26 cellular contexts compared by ENCODE assay signal in the genomic region with DNA sequence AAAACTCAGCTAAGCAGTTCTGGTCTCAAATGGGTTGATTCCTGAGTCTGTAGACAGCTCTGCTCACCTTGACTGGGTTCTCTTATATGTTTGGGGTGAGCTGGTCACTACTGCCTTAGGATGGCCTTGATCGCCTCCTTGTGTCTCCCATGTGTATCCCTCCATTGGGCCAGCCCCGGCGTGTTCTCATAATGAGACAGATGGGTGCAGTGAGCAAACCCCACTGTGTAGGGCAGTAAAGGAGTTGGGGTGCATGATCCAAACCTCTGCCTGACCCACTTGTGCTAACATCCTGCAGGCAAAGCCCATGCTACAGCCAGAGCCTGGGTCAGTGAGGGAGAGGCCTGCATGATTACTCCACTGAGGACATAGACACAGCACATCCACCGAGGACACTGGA.
"Had no signal": no experiment of that assay in that cellular context is flagged by ENCODE, and none has a peak within 500 bp of the region (broad histone marks: within the 10 kb centered on the region; RNA-seq: fewer than 3 reads in every experiment).

No MANE protein-coding gene starts in this region.

- H3K27me3 ChIP-seq: esophagus squamous epithelium, gastrocnemius medialis, testis, vagina had no signal

- H3K27ac ChIP-seq: breast epithelium, coronary artery, esophagus squamous epithelium, gastrocnemius medialis, parathyroid adenoma, testis, vagina had no signal

- H3K4me3 Mint-ChIP-seq: activated naive CD4-positive, alpha-beta T cell treated with anti-CD3 and anti-CD28 coated beads for 36 hours; activated naive CD8-positive, alpha-beta T cell treated with anti-CD3 and anti-CD28 coated beads, Interleukin-2, amount 10 ng/mL, durations not matched to agents 7 days and 5 days; activated T-cell treated with anti-CD3 and anti-CD28 coated beads, Interleukin-2, amount 50 U/mL, for 72 hours; central memory CD8-positive, alpha-beta T cell; nephron had no signal

- H3K4me3 ChIP-seq: breast epithelium, coronary artery, esophagus squamous epithelium, gastrocnemius medialis, testis, vagina had no signal

- H3K79me2 ChIP-seq: parathyroid adenoma had no signal

- H3K4me1 Mint-ChIP-seq: activated naive CD8-positive, alpha-beta T cell treated with anti-CD3 and anti-CD28 coated beads, Interleukin-2, amount 10 ng/mL, durations not matched to agents 7 days and 5 days; central memory CD8-positive, alpha-beta T cell; nephron had no signal

- H3K27ac Mint-ChIP-seq: activated naive CD4-positive, alpha-beta T cell treated with anti-CD3 and anti-CD28 coated beads for 36 hours; activated naive CD8-positive, alpha-beta T cell treated with anti-CD3 and anti-CD28 coated beads, Interleukin-2, amount 10 ng/mL, durations not matched to agents 7 days and 5 days; activated T-cell treated with anti-CD3 and anti-CD28 coated beads, Interleukin-2, amount 50 U/mL, for 72 hours; nephron had no signal

- H3K4me1 ChIP-seq: breast epithelium, esophagus squamous epithelium, gastrocnemius medialis, parathyroid adenoma, testis, vagina had no signal

- H3K36me3 Mint-ChIP-seq: activated naive CD8-positive, alpha-beta T cell treated with anti-CD3 and anti-CD28 coated beads, Interleukin-2, amount 10 ng/mL, durations not matched to agents 7 days and 5 days had no signal

- DNase-seq: activated CD4-positive, alpha-beta T cell treated with anti-CD3 and anti-CD28 coated beads for 4 hours; activated CD4-positive, alpha-beta T cell treated with anti-CD3 and anti-CD28 coated beads, Interleukin-2, amount 50 U/mL, for 48 hours; activated CD4-positive, CD25-positive, alpha-beta regulatory T cell; activated CD8-positive, alpha-beta memory T cell treated with anti-CD3 and anti-CD28 coated beads, Interleukin-2, amount 50 U/mL, for 48 hours; activated effector memory CD4-positive, alpha-beta T cell treated with Interleukin-2 at 50 U/mL for 16 hours; activated naive CD4-positive, alpha-beta T cell treated with anti-CD3 and anti-CD28 coated beads for 36 hours; activated naive CD8-positive, alpha-beta T cell treated with anti-CD3 and anti-CD28 coated beads, Interleukin-2, amount 10 ng/mL, durations not matched to agents 7 days and 5 days; activated T-cell treated with anti-CD3 and anti-CD28 coated beads, Interleukin-2, amount 50 U/mL, for 72 hours; amniotic stem cell; esophagus squamous epithelium; gastrocnemius medialis; hypothalamus; islet precursor cell; left cardiac atrium; small intestine; stimulated activated CD4-positive, alpha-beta T cell treated with anti-CD3 and anti-CD28 coated beads, Interleukin-2, amount 100 ng/mL, for 48 hours; stimulated activated naive CD4-positive, alpha-beta T cell; T1000; testis; trophoblast cell had no signal

- H3K9me3 ChIP-seq: esophagus squamous epithelium, gastrocnemius medialis, testis, vagina had no signal

- H3K36me3 ChIP-seq: breast epithelium, esophagus squamous epithelium, gastrocnemius medialis, vagina had no signal

- H2AFZ ChIP-seq: parathyroid adenoma had no signal
